In genomic region chr11:108117746-108118371, GRCh38 we compare ENCODE assay signal across 9 cellular contexts. TPM values are rescaled to one million over a fixed set of nuclear protein-coding genes. Genes with fewer than 3 reads are reported as not detected.
A peak's percentile ranks its signal among the peaks of the same experiment; 100 is the strongest.
DNase-seq lines count a peak whose midpoint lies in the region; ATAC-seq and TF ChIP-seq lines count a peak whose summit lies in the region.
"Had no signal": no experiment of that assay in that cellular context is flagged by ENCODE, and none has a peak within 500 bp of the region (broad histone marks: within the 10 kb centered on the region; RNA-seq: fewer than 3 reads in every experiment).

No MANE protein-coding gene starts in this region.

- peak overlapping the region; percentile 62 for H3K4me3 Mint-ChIP-seq in type B pancreatic cell
- H3K4me3 Mint-ChIP-seq: naive thymus-derived CD8-positive, alpha-beta T cell had no signal

- TF ChIP-seq POLR2A in GM18505 (IDR thresholded peaks at IDR 0.05; ENCODE audit: borderline replicate concordance, extremely low read depth, insufficient read depth, insufficient read length): no peak

- TF ChIP-seq CTCF in foreskin fibroblast (IDR thresholded peaks at IDR 0.05; ENCODE audit: low read depth, low read length) (peak; percentile 52), type B pancreatic cell (conservative IDR thresholded peaks at IDR 0.05) (peak; percentile 75)

- H3K4me1 Mint-ChIP-seq in type B pancreatic cell (ENCODE audit: unreplicated experiment): peaks cover 15% of the 10 kb centered on the region

- ATAC-seq in GM18505 (IDR thresholded peaks at IDR 0.05; ENCODE audit: unreplicated experiment): no peak
- no peak for ATAC-seq in HG03095 (IDR thresholded peaks at IDR 0.05; ENCODE audit: unreplicated experiment)
- ATAC-seq: naive thymus-derived CD8-positive, alpha-beta T cell had no signal

- H3K4me3 ChIP-seq in foreskin fibroblast (ENCODE audit: low read depth in 1 of 2, low read length in 2 of 2): no peak overlapping the region

- DNase-seq in DMS 273 treated with DMSO at 0.1 percent for 48 hours (lab: John Stamatoyannopoulos, UW) (peak; percentile 1), KG1 (lab: John Stamatoyannopoulos, UW) (peak; percentile 21), SHP77 (lab: John Stamatoyannopoulos, UW) (peak; percentile 28 to 49), foreskin fibroblast (peak in 1 of 2 donors; percentile 70), type B pancreatic cell (ENCODE audit: extremely low spot score, unreplicated experiment) (no peak), anterior cingulate cortex (lab: John Stamatoyannopoulos, UW) (no peak)

- H3K36me3 Mint-ChIP-seq in type B pancreatic cell: peaks cover 6% of the 10 kb centered on the region
- H3K36me3 Mint-ChIP-seq: naive thymus-derived CD8-positive, alpha-beta T cell had no signal

- H3K27ac Mint-ChIP-seq in type B pancreatic cell: no peak overlapping the region

- H3K27me3 Mint-ChIP-seq in type B pancreatic cell: no peaks in the 10 kb centered on the region
- H3K27me3 Mint-ChIP-seq: naive thymus-derived CD8-positive, alpha-beta T cell had no signal

- H3K9me3 Mint-ChIP-seq in type B pancreatic cell: no peaks in the 10 kb centered on the region
- H3K9me3 Mint-ChIP-seq: naive thymus-derived CD8-positive, alpha-beta T cell had no signal

RNA-seq across cellular contexts. Expression of gene ACAT1, which starts 3.5 kb away (rescaled TPM):
- 35.5 and 52.6 TPM in 2 replicates for total RNA-seq in type B pancreatic cell (ENCODE audit: low replicate concordance)

Comparison
In these comparisons a context has a peak if more than half of its experiments do, and no peak if none do; other contexts are left out.
1. DNase-seq: peak in DMS 273 treated with DMSO at 0.1 percent for 48 hours (single experiment), KG1 (single experiment) and SHP77 (2 of 2); none in type B pancreatic cell (single experiment) and anterior cingulate cortex (0 of 58).